In genomic region chr12:96197503-96198272, GRCh38 we compare ENCODE assay signal across 9 cellular contexts. TPM values are rescaled to one million over a fixed set of nuclear protein-coding genes. Genes with fewer than 3 reads are reported as not detected.
DNase-seq lines count a peak whose midpoint lies in the region; ATAC-seq and TF ChIP-seq lines count a peak whose summit lies in the region.
"Had no signal": no experiment of that assay in that cellular context is flagged by ENCODE, and none has a peak within 500 bp of the region (broad histone marks: within the 10 kb centered on the region; RNA-seq: fewer than 3 reads in every experiment).

No MANE protein-coding gene starts in this region.

- DNase-seq in GM04503 (ENCODE audit: low read depth) (peak; percentile 98), RWPE2 (ENCODE audit: low spot score) (no peak), fibroblast of pulmonary artery (ENCODE audit: low read depth) (peak; percentile 93), SHP77 (lab: John Stamatoyannopoulos, UW) (no peak), NCI-H1436 (lab: John Stamatoyannopoulos, UW) (no peak), mesenteric fat pad (ENCODE audit: low spot score) (no peak), NCI-H1694 (lab: John Stamatoyannopoulos, UW) (no peak)
- DNase-seq: erythroblast had no signal

- no peaks in the 10 kb centered on the region for H3K9me3 ChIP-seq in RWPE2 (ENCODE audit: severe bottlenecking)

- no peak for TF ChIP-seq CTCF in RWPE2 (IDR thresholded peaks at IDR 0.05; ENCODE audit: poor library complexity, severe bottlenecking)
- no peak for TF ChIP-seq CTCF in fibroblast of pulmonary artery (IDR thresholded peaks at IDR 0.05; ENCODE audit: low read length, missing control alignments)

- peaks cover 34% of the 10 kb centered on the region for H3K4me1 ChIP-seq in RWPE2 (ENCODE audit: insufficient read depth, poor library complexity, severe bottlenecking)

- H3K4me3 ChIP-seq in RWPE2 (ENCODE audit: severe bottlenecking) (no peak overlapping the region), fibroblast of pulmonary artery (replicated peaks; ENCODE audit: low read depth, low read length) (no peak overlapping the region), skin epidermis (peak overlapping the region in 2 of 7 experiments; percentile 66 to 94)

- ATAC-seq in RWPE2 (ENCODE audit: low read depth): peak; percentile 62

- H3K36me3 ChIP-seq in RWPE2 (ENCODE audit: low read depth): peaks cover 19% of the 10 kb centered on the region

- H3K27me3 ChIP-seq in RWPE2 (ENCODE audit: insufficient read depth, poor library complexity, severe bottlenecking): no peaks in the 10 kb centered on the region

- H3K27ac ChIP-seq in RWPE2 (ENCODE audit: poor library complexity, severe bottlenecking) (peak overlapping the region; percentile 98), skin epidermis (peak overlapping the region in 18 of 21 experiments; percentile 8 to 100 (median 87))

RNA-seq across cellular contexts. Expression of gene ELK3, which starts 3.5 kb away (rescaled TPM):
- total RNA-seq in mesenteric fat pad: 47.6 TPM

Comparison
In these comparisons a context has a peak if more than half of its experiments do, and no peak if none do; other contexts are left out.
1. DNase-seq: peak in GM04503 (single experiment) and fibroblast of pulmonary artery (single experiment); none in RWPE2 (single experiment), SHP77 (0 of 2), NCI-H1436 (single experiment), mesenteric fat pad (single experiment) and NCI-H1694 (single experiment).